Comparison of ENCODE assay signal across 9 cellular contexts in the genomic region with DNA sequence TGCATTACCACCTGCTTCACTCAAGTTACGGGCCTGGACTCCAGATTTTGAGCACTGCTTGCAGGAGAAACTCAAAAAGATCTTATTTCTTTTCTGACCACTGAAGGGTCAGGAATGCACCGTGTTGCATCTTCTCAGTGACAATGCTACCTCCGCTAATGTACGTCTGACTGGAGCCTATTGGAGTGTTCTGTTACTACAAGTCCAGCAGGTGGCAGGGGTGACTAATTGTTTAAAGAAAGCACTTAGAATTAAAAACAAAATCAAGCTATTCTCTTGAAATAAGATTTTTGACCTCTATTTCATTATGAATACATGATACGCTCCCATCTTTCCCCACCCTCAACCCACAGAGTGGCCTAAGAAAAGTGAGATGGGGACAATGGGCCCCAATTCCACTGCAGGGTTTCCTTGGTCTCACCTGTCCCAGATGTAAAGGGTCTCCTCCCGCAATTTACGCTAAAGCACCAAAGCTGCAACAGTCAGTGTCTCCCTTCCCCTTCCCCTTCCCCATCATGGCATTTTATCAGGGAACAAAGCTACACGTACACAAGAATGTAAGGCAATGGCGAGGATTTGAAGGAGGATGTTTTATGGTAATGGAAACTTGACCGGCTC. TPM values are rescaled to one million over a fixed set of nuclear protein-coding genes. Genes with fewer than 3 reads are reported as not detected.
A peak's percentile ranks its signal among the peaks of the same experiment; 100 is the strongest.
DNase-seq lines count a peak whose midpoint lies in the region; ATAC-seq and TF ChIP-seq lines count a peak whose summit lies in the region.
"Had no signal": no experiment of that assay in that cellular context is flagged by ENCODE, and none has a peak within 500 bp of the region (broad histone marks: within the 10 kb centered on the region; RNA-seq: fewer than 3 reads in every experiment).

No MANE protein-coding gene starts in this region.

- H3K9me3 Mint-ChIP-seq in naive thymus-derived CD8-positive, alpha-beta T cell = no peaks in the 10 kb centered on the region
- H3K9me3 Mint-ChIP-seq: activated naive CD4-positive, alpha-beta T cell treated with anti-CD3 and anti-CD28 coated beads, Interleukin-2, amount 50 U/mL, for 24 hours had no signal

- H3K4me1 ChIP-seq in stomach = no peaks in the 10 kb centered on the region

- no peaks in the 10 kb centered on the region for H3K27me3 ChIP-seq in SU-DHL-6 (ENCODE audit: low read length)
- peaks cover 0 to 29% (median 6%) of the 10 kb centered on the region in 3 donors for H3K27me3 ChIP-seq in stomach

- TF ChIP-seq POLR2A in stomach (IDR thresholded peaks at IDR 0.05) = no peak

- H2AFZ ChIP-seq in SU-DHL-6 (ENCODE audit: low read depth, low read length, severe bottlenecking) = no peak overlapping the region

- no peaks in the 10 kb centered on the region for H4K20me1 ChIP-seq in SU-DHL-6 (ENCODE audit: low read depth, low read length)

- TF ChIP-seq CTCF in SU-DHL-6 (IDR thresholded peaks at IDR 0.05; ENCODE audit: insufficient read depth, low read length, poor library complexity, severe bottlenecking) (peak; percentile 17), stomach (IDR thresholded peaks at IDR 0.05) (peak in 5 of 7 experiments; percentile 23 to 39 (median 31))

- peak; percentile 80 for ATAC-seq in Right ventricle myocardium superior (ENCODE audit: poor library complexity)
- no peak for ATAC-seq in naive thymus-derived CD8-positive, alpha-beta T cell

- H3K9me3 ChIP-seq in SU-DHL-6 (ENCODE audit: insufficient read depth, low read length) = no peaks in the 10 kb centered on the region
- H3K9me3 ChIP-seq in stomach = no peaks in the 10 kb centered on the region

- DNase-seq in stimulated activated CD4-positive, alpha-beta T cell treated with anti-CD3 and anti-CD28 coated beads, Interleukin-15, amount 100 ng/mL, for 24 hours = peak; percentile 20
- no peak for DNase-seq in stimulated activated CD4-positive, alpha-beta T cell treated with anti-CD3 and anti-CD28 coated beads, Interleukin-12 subunit alpha, Interleukin-12 subunit beta, amount 100 ng/mL, for 4 hours
- DNase-seq in NCI-H1417 (lab: John Stamatoyannopoulos, UW) (peak; percentile 38 to 80 (median 67)), Right ventricle myocardium superior (no peak), stomach (no peak), mucosa of gallbladder (ENCODE audit: low spot score) (no peak)
- DNase-seq in naive thymus-derived CD8-positive, alpha-beta T cell = no peak

- H3K27me3 Mint-ChIP-seq in naive thymus-derived CD8-positive, alpha-beta T cell = peaks cover 0 to 7% (median 2%) of the 10 kb centered on the region in 5 donors
- H3K27me3 Mint-ChIP-seq: activated naive CD4-positive, alpha-beta T cell treated with anti-CD3 and anti-CD28 coated beads, Interleukin-2, amount 50 U/mL, for 24 hours had no signal

- peaks cover 7 to 21% (median 19%) of the 10 kb centered on the region in 4 donors for H3K4me1 Mint-ChIP-seq in naive thymus-derived CD8-positive, alpha-beta T cell

- H3K4me2 ChIP-seq in SU-DHL-6 (ENCODE audit: low read depth, low read length, poor library complexity, severe bottlenecking) = no peak overlapping the region

- H3K36me3 ChIP-seq in SU-DHL-6 (ENCODE audit: low read length) (no peaks in the 10 kb centered on the region), stomach (no peaks in the 10 kb centered on the region)

- peak overlapping the region in 1 of 10 donors; percentile 47 for H3K27ac Mint-ChIP-seq in naive thymus-derived CD8-positive, alpha-beta T cell
- H3K27ac Mint-ChIP-seq: activated naive CD4-positive, alpha-beta T cell treated with anti-CD3 and anti-CD28 coated beads, Interleukin-2, amount 50 U/mL, for 24 hours had no signal

- H3K9ac ChIP-seq in SU-DHL-6 (ENCODE audit: low read length) = no peak overlapping the region

- H3K79me2 ChIP-seq in SU-DHL-6 (ENCODE audit: insufficient read depth, low read length) = no peaks in the 10 kb centered on the region

- H3F3A ChIP-seq in SU-DHL-6 (ENCODE audit: insufficient read depth) = no peaks in the 10 kb centered on the region

- no peak overlapping the region for H3K4me3 Mint-ChIP-seq in naive thymus-derived CD8-positive, alpha-beta T cell
- H3K4me3 Mint-ChIP-seq: activated naive CD4-positive, alpha-beta T cell treated with anti-CD3 and anti-CD28 coated beads, Interleukin-2, amount 50 U/mL, for 24 hours had no signal

- POLR2A ChIA-PET in naive thymus-derived CD8-positive, alpha-beta T cell (lab: Charles Lee) = no interaction called here

- no peaks in the 10 kb centered on the region for H3K9me2 ChIP-seq in SU-DHL-6 (replicated peaks; ENCODE audit: insufficient read depth, low read length)

- TF ChIP-seq EP300 in stomach (IDR thresholded peaks at IDR 0.05) = no peak

- H3K36me3 Mint-ChIP-seq in naive thymus-derived CD8-positive, alpha-beta T cell = no peaks in the 10 kb centered on the region
- H3K36me3 Mint-ChIP-seq: activated naive CD4-positive, alpha-beta T cell treated with anti-CD3 and anti-CD28 coated beads, Interleukin-2, amount 50 U/mL, for 24 hours had no signal

- H3K27ac ChIP-seq in SU-DHL-6 (ENCODE audit: low read depth, low read length) (no peak overlapping the region), stomach (no peak overlapping the region)

- intact Hi-C loops in Right ventricle myocardium superior (cut with DNase I) (no loop called here), stomach (cut with DNase I; ENCODE audit: low total_unique reads) (no loop called here)

- 45 to 54% (median 49%) methylated on average over 10 of the region's 10 CpGs for WGBS in stomach, 5 donors

- H3K4me3 ChIP-seq in SU-DHL-6 (ENCODE audit: insufficient read depth, low read length, poor library complexity, severe bottlenecking) (no peak overlapping the region), stomach (no peak overlapping the region)

RNA-seq across cellular contexts. Expression of a gene that starts 2.2 kb away (rescaled TPM):
- total RNA-seq in Right ventricle myocardium superior = not detected
- total RNA-seq in stomach = not detected
- polyA plus RNA-seq in stomach = not detected
- total RNA-seq in naive thymus-derived CD8-positive, alpha-beta T cell = not detected
- polyA plus RNA-seq in naive thymus-derived CD8-positive, alpha-beta T cell = not detected
- not detected for total RNA-seq in mucosa of gallbladder

RNA-seq across cellular contexts. Expression of a gene that starts 26.5 kb away (rescaled TPM):
- 12.3 TPM for total RNA-seq in Right ventricle myocardium superior
- 10 to 100 TPM in 2 of 5 donors, 1 to 10 TPM in 3; 5.8 to 29.7 (median 7.0) TPM for total RNA-seq in stomach
- polyA plus RNA-seq in stomach = 1 to 10 TPM; 3.3 to 5.4 (median 3.7) TPM
- 10 to 100 TPM; 15.7 to 17.6 TPM for total RNA-seq in naive thymus-derived CD8-positive, alpha-beta T cell
- 1 to 10 TPM; 5.2 to 6.3 (median 5.3) TPM for polyA plus RNA-seq in naive thymus-derived CD8-positive, alpha-beta T cell
- 9.1 TPM for total RNA-seq in mucosa of gallbladder

Comparison
In these comparisons a context has a peak if more than half of its experiments do, and no peak if none do; other contexts are left out.
1. DNase-seq: peak in stimulated activated CD4-positive, alpha-beta T cell treated with anti-CD3 and anti-CD28 coated beads, Interleukin-15, amount 100 ng/mL, for 24 hours (single experiment) and NCI-H1417 (3 of 3); none in stimulated activated CD4-positive, alpha-beta T cell treated with anti-CD3 and anti-CD28 coated beads, Interleukin-12 subunit alpha, Interleukin-12 subunit beta, amount 100 ng/mL, for 4 hours (single experiment), Right ventricle myocardium superior (single experiment), stomach (single experiment), naive thymus-derived CD8-positive, alpha-beta T cell (0 of 10) and mucosa of gallbladder (single experiment).